11 cellular contexts compared by ENCODE assay signal in genomic region chr5:45725537-45725936, GRCh38. TPM values are rescaled to one million over a fixed set of nuclear protein-coding genes. Genes with fewer than 3 reads are reported as not detected.
"Had no signal": no experiment of that assay in that cellular context is flagged by ENCODE, and none has a peak within 500 bp of the region (broad histone marks: within the 10 kb centered on the region; RNA-seq: fewer than 3 reads in every experiment).

No MANE protein-coding gene starts in this region.

- H3K9ac ChIP-seq: KMS-11 had no signal

- H3K27ac ChIP-seq: KMS-11 had no signal

- FAIRE-seq: HTR-8/SVneo had no signal

- H3K4me1 ChIP-seq: HAP-1 had no signal

- ATAC-seq: HCT116 had no signal

- H3K4me3 ChIP-seq: HAP-1 had no signal

- DNase-seq: GOT3, H7, HFFc6, Karpas-422, KBM-7 had no signal

- H3K4me2 ChIP-seq: KMS-11 had no signal

- H3K9me3 ChIP-seq: HAP-1 had no signal

- H3K36me3 ChIP-seq: HAP-1 had no signal

RNA-seq across cellular contexts. Expression of gene HCN1, which starts 29.4 kb away (rescaled TPM):
- total RNA-seq: H4, HFFc6, HT-29 had no signal
